ENCODE assay signal across 12 cellular contexts in genomic region chr17:55625516-55625915, GRCh38.
A peak's percentile ranks its signal among the peaks of the same experiment; 100 is the strongest.
DNase-seq lines count a peak whose midpoint lies in the region; ATAC-seq lines count a peak whose summit lies in the region.
"Had no signal": no experiment of that assay in that cellular context is flagged by ENCODE, and none has a peak within 500 bp of the region (broad histone marks: within the 10 kb centered on the region; RNA-seq: fewer than 3 reads in every experiment).

No MANE protein-coding gene starts in this region.

- peak; percentile 74 for ATAC-seq in HG02571 (IDR thresholded peaks at IDR 0.05; ENCODE audit: unreplicated experiment)
- ATAC-seq in HG03457 (IDR thresholded peaks at IDR 0.05; ENCODE audit: unreplicated experiment) = peak; percentile 51
- ATAC-seq: heart left ventricle had no signal

- DNase-seq in stimulated activated CD4-positive, alpha-beta T cell treated with anti-CD3 and anti-CD28 coated beads, Interleukin-1b, Interleukin-23, amount 100 ng/mL, for 48 hours = peak; percentile 22
- no peak for DNase-seq in stimulated activated CD4-positive, alpha-beta T cell treated with anti-CD3 and anti-CD28 coated beads, Interleukin-4, amount 100 ng/mL, for 1 hour
- DNase-seq in epidermal melanocyte (ENCODE audit: insufficient read length, low spot score) = no peak
- no peak for DNase-seq in medulla oblongata (ENCODE audit: extremely low spot score)
- DNase-seq in T-helper 9 cell = no peak
- DNase-seq in NCI-H226 = no peak
- DNase-seq: aorta; effector memory CD4-positive, alpha-beta T cell; heart left ventricle; HFFc6 had no signal
